10 cellular contexts compared by ENCODE assay signal in genomic region chr5:177601577-177602457, GRCh38. TPM values are rescaled to one million over a fixed set of nuclear protein-coding genes. Genes with fewer than 3 reads are reported as not detected.
DNase-seq lines count a peak whose midpoint lies in the region; TF ChIP-seq lines count a peak whose summit lies in the region.
"Had no signal": no experiment of that assay in that cellular context is flagged by ENCODE, and none has a peak within 500 bp of the region (broad histone marks: within the 10 kb centered on the region; RNA-seq: fewer than 3 reads in every experiment).

No MANE protein-coding gene starts in this region.

- H3K4me3 ChIP-seq in epithelial cell of proximal tubule (ENCODE audit: low read depth, low read length), result no peak overlapping the region
- H3K4me3 ChIP-seq in retinal pigment epithelial cell (ENCODE audit: low read length), result peak overlapping the region; percentile 84

- no peaks in the 10 kb centered on the region for H3K9me3 Mint-ChIP-seq in T-helper 2 cell treated with Interferon-gamma antibody and Interleukin-4, amounts not matched to agents 5 μg/mL and 100 μg/mL, for 36 hours

- peaks cover 5% of the 10 kb centered on the region for H3K36me3 Mint-ChIP-seq in T-helper 2 cell treated with Interferon-gamma antibody and Interleukin-4, amounts not matched to agents 5 μg/mL and 100 μg/mL, for 36 hours (ENCODE audit: low read depth)

- H3K4me3 Mint-ChIP-seq in T-helper 2 cell treated with Interferon-gamma antibody and Interleukin-4, amounts not matched to agents 5 μg/mL and 100 μg/mL, for 36 hours, result peak overlapping the region; percentile 95

- TF ChIP-seq CTCF in epithelial cell of proximal tubule (conservative IDR thresholded peaks at IDR 0.05; ENCODE audit: low read depth, low read length), result peak; percentile 26
- TF ChIP-seq CTCF in retinal pigment epithelial cell (conservative IDR thresholded peaks at IDR 0.05; ENCODE audit: low read depth, low read length), result peak; percentile 25

- no peaks in the 10 kb centered on the region for H3K27me3 Mint-ChIP-seq in T-helper 2 cell treated with Interferon-gamma antibody and Interleukin-4, amounts not matched to agents 5 μg/mL and 100 μg/mL, for 36 hours (ENCODE audit: low read depth)

- peak overlapping the region; percentile 50 for H3K27ac Mint-ChIP-seq in T-helper 2 cell treated with Interferon-gamma antibody and Interleukin-4, amounts not matched to agents 5 μg/mL and 100 μg/mL, for 36 hours

- H3K4me1 Mint-ChIP-seq in T-helper 2 cell treated with Interferon-gamma antibody and Interleukin-4, amounts not matched to agents 5 μg/mL and 100 μg/mL, for 36 hours (ENCODE audit: low read depth), result peaks cover 17% of the 10 kb centered on the region

- no peak for DNase-seq in T-helper 2 cell treated with Interferon-gamma antibody and Interleukin-4, amounts not matched to agents 5 μg/mL and 100 μg/mL, for 36 hours (ENCODE audit: low spot score)
- no peak for DNase-seq in T-helper 2 cell
- peak; percentile 43 for DNase-seq in RKO (ENCODE audit: low spot score)
- DNase-seq in epithelial cell of proximal tubule (ENCODE audit: low read depth), result no peak
- DNase-seq in retinal pigment epithelial cell (ENCODE audit: low read depth), result no peak
- no peak for DNase-seq in stimulated activated CD8-positive, alpha-beta memory T cell treated with anti-CD3 and anti-CD28 coated beads, Interleukin-4, amount 100 ng/mL, for 48 hours
- no peak for DNase-seq in iPS-NIHi11 (ENCODE audit: low spot score)
- DNase-seq in SKM-1 (lab: John Stamatoyannopoulos, UW; ENCODE audit: unreplicated experiment), result no peak
- DNase-seq: activated gamma-delta T cell, SHP77 treated with DMSO at 0.1 percent for 48 hours had no signal

RNA-seq across cellular contexts. Expression of gene B4GALT7, which starts 1.9 kb away (rescaled TPM):
- total RNA-seq in epithelial cell of proximal tubule, result 31.5 and 36.8 TPM in 2 replicates

RNA-seq across cellular contexts. Expression of gene TMED9, which starts 9.8 kb away (rescaled TPM):
- total RNA-seq in epithelial cell of proximal tubule, result 92.0 and 102 TPM in 2 replicates

RNA-seq across cellular contexts. Expression of gene FAM193B, which starts 47.5 kb away (rescaled TPM):
- total RNA-seq in epithelial cell of proximal tubule, result 22.4 and 36.4 TPM in 2 replicates
